ENCODE assay signal across 10 cellular contexts in genomic region chr7:156969972-156970420, GRCh38.
DNase-seq lines count a peak whose midpoint lies in the region; ATAC-seq and TF ChIP-seq lines count a peak whose summit lies in the region.
"Had no signal": no experiment of that assay in that cellular context is flagged by ENCODE, and none has a peak within 500 bp of the region (broad histone marks: within the 10 kb centered on the region; RNA-seq: fewer than 3 reads in every experiment).

No MANE protein-coding gene starts in this region.

- peak; percentile 76 for TF ChIP-seq CTCF in 22Rv1 (IDR thresholded peaks at IDR 0.05)

- H3K27ac ChIP-seq in 22Rv1: 0 out of 2 replicates have a peak overlapping the region, but pooled peaks have one; percentile 1

- ATAC-seq in HG03442 (IDR thresholded peaks at IDR 0.05; ENCODE audit: unreplicated experiment): no peak
- ATAC-seq: naive thymus-derived CD8-positive, alpha-beta T cell had no signal

- DNase-seq in GM03348 (ENCODE audit: low spot score): peak; percentile 45
- peak; percentile 36 for DNase-seq in RPMI8226
- peak; percentile 13 for DNase-seq in glomerular visceral epithelial cell (ENCODE audit: extremely low spot score)
- no peak for DNase-seq in AG08395 (ENCODE audit: low spot score)
- DNase-seq in ecto neural progenitor cell (ENCODE audit: low spot score): no peak
- no peak for DNase-seq in NCI-H226
- DNase-seq: amniotic stem cell had no signal

Comparison
In these comparisons a context has a peak if more than half of its experiments do, and no peak if none do; other contexts are left out.
1. DNase-seq: peak in GM03348 (single experiment), RPMI8226 (single experiment) and glomerular visceral epithelial cell (single experiment); none in AG08395 (single experiment), ecto neural progenitor cell (single experiment) and NCI-H226 (single experiment).